9 cellular contexts compared by ENCODE assay signal in the genomic region with DNA sequence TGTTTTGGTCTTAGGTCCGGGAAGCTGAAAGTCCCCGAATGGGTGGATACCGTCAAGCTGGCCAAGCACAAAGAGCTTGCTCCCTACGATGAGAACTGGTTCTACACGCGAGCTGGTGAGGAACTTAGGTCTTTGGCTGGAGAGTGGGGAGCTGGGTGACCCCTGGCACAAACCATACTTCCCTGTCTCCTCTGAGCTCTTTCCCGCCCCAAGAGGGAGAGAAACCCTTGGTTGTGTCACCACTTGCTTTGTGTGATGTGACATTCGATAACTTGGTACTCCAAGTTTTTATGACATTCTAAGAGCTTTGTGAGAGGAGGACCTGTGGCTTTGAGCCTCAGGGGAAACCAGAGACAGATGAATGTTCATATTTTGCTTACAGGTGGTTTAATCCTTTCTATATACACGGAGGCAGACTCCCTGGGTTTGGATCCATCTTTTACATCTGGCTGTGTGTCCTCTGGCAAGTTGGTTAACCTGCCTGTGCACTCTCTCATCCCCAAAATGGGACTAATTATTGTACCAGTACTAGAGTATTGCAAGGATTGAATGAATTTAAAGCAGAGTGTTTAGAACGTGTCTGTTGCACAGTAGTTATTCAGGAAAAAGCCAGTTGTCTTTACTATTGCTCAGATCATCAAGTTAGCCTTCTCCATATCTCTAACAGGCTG. TPM values are rescaled to one million over a fixed set of nuclear protein-coding genes. Genes with fewer than 3 reads are reported as not detected.
A peak's percentile ranks its signal among the peaks of the same experiment; 100 is the strongest.
DNase-seq lines count a peak whose midpoint lies in the region; ATAC-seq and TF ChIP-seq lines count a peak whose summit lies in the region.
"Had no signal": no experiment of that assay in that cellular context is flagged by ENCODE, and none has a peak within 500 bp of the region (broad histone marks: within the 10 kb centered on the region; RNA-seq: fewer than 3 reads in every experiment).

No MANE protein-coding gene starts in this region.

- in situ Hi-C loops in GM13977 (cut with MboI; ENCODE audit: low pct_unique_long_range_greater_than_20kb, low sequenced_read_pairs, unreplicated experiment): no loop called here

- no peaks in the 10 kb centered on the region for H3K9me3 ChIP-seq in CD8-positive, alpha-beta memory T cell (ENCODE audit: low read length)
- no peaks in the 10 kb centered on the region for H3K9me3 ChIP-seq in neuron (ENCODE audit: low read length)

- peaks cover 48% of the 10 kb centered on the region for H3K36me3 ChIP-seq in CD8-positive, alpha-beta memory T cell (ENCODE audit: insufficient read depth, low read length)
- H3K36me3 ChIP-seq in neuron (ENCODE audit: insufficient read depth, low read length): peaks cover 48% of the 10 kb centered on the region

- H3K4me1 ChIP-seq in CD8-positive, alpha-beta memory T cell (ENCODE audit: insufficient read depth, low read length): peaks cover 57% of the 10 kb centered on the region
- H3K4me1 ChIP-seq in neuron (ENCODE audit: insufficient read depth, low read length): peaks cover 23% of the 10 kb centered on the region

- CTCF ChIA-PET in CD8-positive, alpha-beta memory T cell (lab: Charles Lee): interaction anchor here (1.0 to 4.5 kb wide), 9 partner anchors 11 to 97 kb away, joined by 3 to 85 read pairs (median 21); a partner anchor contains a TSS

- POLR2A ChIA-PET in CD8-positive, alpha-beta memory T cell (lab: Charles Lee): interaction anchor here (1.0 to 3.7 kb wide), 6 partner anchors 12 to 97 kb away, joined by 3 to 72 read pairs (median 22); a partner anchor contains a TSS

- peaks cover 5 to 58% (median 20%) of the 10 kb centered on the region in 3 donors for H3K36me3 Mint-ChIP-seq in CD8-positive, alpha-beta memory T cell
- H3K36me3 Mint-ChIP-seq in effector memory CD8-positive, alpha-beta T cell (ENCODE audit: insufficient read depth): peaks cover 66% of the 10 kb centered on the region

- H2AFZ ChIP-seq in neuron (ENCODE audit: low read depth, low read length): no peak overlapping the region

- no peaks in the 10 kb centered on the region for H3K9me3 Mint-ChIP-seq in CD8-positive, alpha-beta memory T cell
- no peaks in the 10 kb centered on the region for H3K9me3 Mint-ChIP-seq in effector memory CD8-positive, alpha-beta T cell

- H3K27me3 Mint-ChIP-seq in CD8-positive, alpha-beta memory T cell: peaks cover 0 to 4% of the 10 kb centered on the region in 2 donors
- no peaks in the 10 kb centered on the region for H3K27me3 Mint-ChIP-seq in effector memory CD8-positive, alpha-beta T cell

- TF ChIP-seq CTCF in GM13977 (IDR thresholded peaks at IDR 0.05; ENCODE audit: extremely low read depth, insufficient read depth, missing control alignments): no peak

- no peaks in the 10 kb centered on the region for H3K27me3 ChIP-seq in CD8-positive, alpha-beta memory T cell (ENCODE audit: insufficient read depth, low read length, poor library complexity, severe bottlenecking)
- no peaks in the 10 kb centered on the region for H3K27me3 ChIP-seq in neuron (ENCODE audit: insufficient read depth, low read length)

- H3K4me1 Mint-ChIP-seq in CD8-positive, alpha-beta memory T cell: peaks cover 48 to 58% (median 53%) of the 10 kb centered on the region in 3 donors
- peaks cover 38 to 42% of the 10 kb centered on the region in 2 donors for H3K4me1 Mint-ChIP-seq in effector memory CD8-positive, alpha-beta T cell (ENCODE audit: low read depth in 2 of 2)

- H3K27ac ChIP-seq in CD8-positive, alpha-beta memory T cell (ENCODE audit: low read depth, low read length): peak overlapping the region; percentile 93
- H3K27ac ChIP-seq in substantia nigra (ENCODE audit: low read depth, low read length, poor library complexity, severe bottlenecking): no peak overlapping the region

- H3K4me3 Mint-ChIP-seq in CD8-positive, alpha-beta memory T cell: peak overlapping the region; percentile 87 to 99 (median 92)
- peak overlapping the region; percentile 81 to 89 for H3K4me3 Mint-ChIP-seq in effector memory CD8-positive, alpha-beta T cell

- peak overlapping the region; percentile 85 to 100 (median 94) for H3K27ac Mint-ChIP-seq in CD8-positive, alpha-beta memory T cell
- H3K27ac Mint-ChIP-seq in effector memory CD8-positive, alpha-beta T cell: peak overlapping the region; percentile 81 to 90

- ATAC-seq in effector memory CD8-positive, alpha-beta T cell (replicated peaks): no peak

- no peak for DNase-seq in CD8-positive, alpha-beta memory T cell
- peak; percentile 63 for DNase-seq in NCI-H2107 (lab: John Stamatoyannopoulos, UW)
- DNase-seq in effector memory CD8-positive, alpha-beta T cell: no peak
- DNase-seq in NCI-H446 (lab: John Stamatoyannopoulos, UW): no peak
- no peak for DNase-seq in substantia nigra (lab: John Stamatoyannopoulos, UW)
- no peak for DNase-seq in COLO668 (lab: John Stamatoyannopoulos, UW; ENCODE audit: unreplicated experiment)
- DNase-seq in GM13977 (ENCODE audit: low spot score): no peak

- peak overlapping the region; percentile 79 for H3K4me3 ChIP-seq in CD8-positive, alpha-beta memory T cell (ENCODE audit: low read length)
- peak overlapping the region; percentile 84 for H3K4me3 ChIP-seq in neuron (ENCODE audit: low read length)

RNA-seq across cellular contexts. Expression of a gene that starts 1.2 kb away (rescaled TPM):
- 1,000 to 10,000 TPM; 3,036 to 3,142 TPM for total RNA-seq in CD8-positive, alpha-beta memory T cell
- 6,195 TPM for polyA plus RNA-seq in CD8-positive, alpha-beta memory T cell

RNA-seq across cellular contexts. Expression of a gene that starts 15.8 kb away (rescaled TPM):
- 1 to 10 TPM; 1.3 to 2.2 TPM for total RNA-seq in CD8-positive, alpha-beta memory T cell
- 9.4 TPM for polyA plus RNA-seq in CD8-positive, alpha-beta memory T cell

RNA-seq across cellular contexts. Expression of a gene that starts 16.4 kb away (rescaled TPM):
- total RNA-seq in CD8-positive, alpha-beta memory T cell: not detected
- polyA plus RNA-seq in CD8-positive, alpha-beta memory T cell: not detected
- total RNA-seq: glomerular endothelial cell had no signal

RNA-seq across cellular contexts. Expression of a gene that starts 16.8 kb away (rescaled TPM):
- not detected for total RNA-seq in CD8-positive, alpha-beta memory T cell
- not detected for polyA plus RNA-seq in CD8-positive, alpha-beta memory T cell
- total RNA-seq: glomerular endothelial cell had no signal

RNA-seq across cellular contexts. Expression of a gene that starts 21.8 kb away (rescaled TPM):
- total RNA-seq in CD8-positive, alpha-beta memory T cell: 100 to 1,000 TPM; 295 to 312 TPM
- polyA plus RNA-seq in CD8-positive, alpha-beta memory T cell: 350 TPM
